21 cellular contexts compared by ENCODE assay signal in the genomic region with DNA sequence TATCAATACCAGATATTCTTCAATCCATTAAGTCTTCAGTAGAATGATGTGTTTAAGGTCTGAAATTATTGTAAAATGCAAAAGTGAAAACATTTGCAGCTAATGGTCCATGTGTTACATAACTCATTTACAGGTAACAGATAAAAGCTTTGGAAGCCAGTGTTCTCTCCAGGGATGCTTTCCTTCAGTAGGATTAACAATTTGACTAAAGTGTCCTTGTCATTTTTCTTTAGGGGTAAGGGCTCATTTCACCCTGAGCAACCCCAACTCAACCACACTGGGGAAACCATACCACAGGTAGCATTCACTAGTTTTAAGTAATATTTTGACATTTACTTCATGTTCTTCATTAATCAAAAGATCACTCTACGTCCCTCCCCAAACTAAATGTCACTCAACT. TPM values are rescaled to one million over a fixed set of nuclear protein-coding genes. Genes with fewer than 3 reads are reported as not detected.
DNase-seq lines count a peak whose midpoint lies in the region; ATAC-seq, FAIRE-seq and TF ChIP-seq lines count a peak whose summit lies in the region.
"Had no signal": no experiment of that assay in that cellular context is flagged by ENCODE, and none has a peak within 500 bp of the region (broad histone marks: within the 10 kb centered on the region; RNA-seq: fewer than 3 reads in every experiment).

No MANE protein-coding gene starts in this region.

- POLR2A ChIA-PET in CD8-positive, alpha-beta memory T cell (lab: Charles Lee), result interaction anchor here (0.9 kb wide), 1 partner anchor 10 kb away, joined by 5 read pairs; no protein-coding TSS in a partner anchor
- POLR2A ChIA-PET in WTC11 (lab: Charles Lee) (interaction anchor here (0.9 to 1.3 kb wide), 2 partner anchors 9 to 13 kb away, joined by 3 to 5 read pairs; a partner anchor contains a TSS), OCI-LY7 (lab: Charles Lee) (interaction anchor here (1.3 kb wide), 1 partner anchor 11 kb away, joined by 7 read pairs; no protein-coding TSS in a partner anchor)

- peaks cover 32% of the 10 kb centered on the region; the same call in 1 of the 2 replicates for H3K79me2 ChIP-seq in OCI-LY7 (ENCODE audit: insufficient read depth, low read depth, low read length)

- H3K27ac ChIP-seq in CD8-positive, alpha-beta memory T cell (ENCODE audit: low read depth, low read length), result no peak overlapping the region
- H3K27ac ChIP-seq in OCI-LY7 (ENCODE audit: low read depth, low read length, poor library complexity, severe bottlenecking) (no peak overlapping the region), foreskin keratinocyte (no peak overlapping the region)
- H3K27ac ChIP-seq: body of pancreas, SJCRH30, tibial nerve had no signal

- H4K20me1 ChIP-seq in OCI-LY7 (ENCODE audit: insufficient read depth, low read length), result peaks cover 32% of the 10 kb centered on the region

- peaks cover 12 to 61% (median 27%) of the 10 kb centered on the region in 3 donors for H3K36me3 Mint-ChIP-seq in CD8-positive, alpha-beta memory T cell
- H3K36me3 Mint-ChIP-seq in WTC11, result peaks cover 50% of the 10 kb centered on the region
- peaks cover 18% of the 10 kb centered on the region for H3K36me3 Mint-ChIP-seq in memory B cell

- DNase-seq in DMS 273 (lab: John Stamatoyannopoulos, UW; ENCODE audit: unreplicated experiment) (peak; percentile 34), DMS 273 treated with DMSO at 0.1 percent for 48 hours (lab: John Stamatoyannopoulos, UW) (no peak), WTC11 (ENCODE audit: low spot score) (no peak), memory B cell (ENCODE audit: low spot score in 2 of 2) (no peak), OCI-LY7 (ENCODE audit: low spot score) (no peak), GM19239 (ENCODE audit: insufficient read length, low spot score) (no peak), foreskin keratinocyte (no peak)
- no peak for DNase-seq in CD8-positive, alpha-beta memory T cell
- DNase-seq: activated naive CD4-positive, alpha-beta T cell; body of pancreas; DMS79; NCI-H1105; NCI-H2107; NCI-H524 treated with DMSO at 0.1 percent for 48 hours; SJCRH30; stimulated activated naive CD4-positive, alpha-beta T cell had no signal

- no peaks in the 10 kb centered on the region for H3K27me3 ChIP-seq in CD8-positive, alpha-beta memory T cell (ENCODE audit: insufficient read depth, low read length, poor library complexity, severe bottlenecking)
- no peaks in the 10 kb centered on the region for H3K27me3 ChIP-seq in foreskin keratinocyte
- H3K27me3 ChIP-seq: BLaER1 treated with 17β-estradiol and CSF1 and Interleukin-3, amounts not matched to agents 10 nM and 100 nM; body of pancreas; SJCRH30; tibial nerve had no signal

- H3K36me3 ChIP-seq in CD8-positive, alpha-beta memory T cell (ENCODE audit: insufficient read depth, low read length), result peaks cover 44% of the 10 kb centered on the region
- H3K36me3 ChIP-seq in OCI-LY7 (ENCODE audit: insufficient read depth, low read length), result peaks cover 65% of the 10 kb centered on the region

- peaks cover 13 to 33% (median 33%) of the 10 kb centered on the region in 3 donors for H3K4me1 Mint-ChIP-seq in CD8-positive, alpha-beta memory T cell
- H3K4me1 Mint-ChIP-seq in WTC11 (no peaks in the 10 kb centered on the region), memory B cell (peaks cover 9% of the 10 kb centered on the region)

- H3K9me3 Mint-ChIP-seq in CD8-positive, alpha-beta memory T cell, result no peaks in the 10 kb centered on the region
- H3K9me3 Mint-ChIP-seq in WTC11 (no peaks in the 10 kb centered on the region), memory B cell (no peaks in the 10 kb centered on the region)
- H3K9me3 Mint-ChIP-seq: T-helper 2 cell treated with Interferon-gamma antibody and Interleukin-4, amounts not matched to agents 5 μg/mL and 100 μg/mL, for 36 hours had no signal

- no peaks in the 10 kb centered on the region for H3K4me1 ChIP-seq in CD8-positive, alpha-beta memory T cell (ENCODE audit: insufficient read depth, low read length)
- H3K4me1 ChIP-seq in OCI-LY7 (ENCODE audit: insufficient read depth, low read length, poor library complexity, severe bottlenecking) (no peaks in the 10 kb centered on the region), foreskin keratinocyte (no peaks in the 10 kb centered on the region)
- H3K4me1 ChIP-seq: body of pancreas, SJCRH30 had no signal

- H3K27me3 Mint-ChIP-seq in CD8-positive, alpha-beta memory T cell, result no peaks in the 10 kb centered on the region
- H3K27me3 Mint-ChIP-seq in WTC11 (ENCODE audit: low read depth) (no peaks in the 10 kb centered on the region), memory B cell (no peaks in the 10 kb centered on the region)

- peak overlapping the region in 1 of 7 donors; percentile 3 for H3K4me3 Mint-ChIP-seq in CD8-positive, alpha-beta memory T cell
- H3K4me3 Mint-ChIP-seq in WTC11, result no peak overlapping the region
- no peak overlapping the region for H3K4me3 Mint-ChIP-seq in memory B cell
- H3K4me3 Mint-ChIP-seq: T-helper 2 cell treated with Interferon-gamma antibody and Interleukin-4, amounts not matched to agents 5 μg/mL and 100 μg/mL, for 36 hours had no signal

- H3K4me3 ChIP-seq in CD8-positive, alpha-beta memory T cell (ENCODE audit: low read length), result no peak overlapping the region
- H3K4me3 ChIP-seq in OCI-LY7 (ENCODE audit: low read depth, low read length, poor library complexity, severe bottlenecking), result no peak overlapping the region
- H3K4me3 ChIP-seq: BLaER1 treated with 17β-estradiol and CSF1 and Interleukin-3, amounts not matched to agents 10 nM and 100 nM; body of pancreas; SJCRH30; tibial nerve had no signal

- H2AFZ ChIP-seq in OCI-LY7 (ENCODE audit: low read length), result no peak overlapping the region

- ATAC-seq in WTC11, result no peak
- ATAC-seq in memory B cell (ENCODE audit: low read depth), result no peak
- ATAC-seq in foreskin keratinocyte, result no peak
- ATAC-seq: body of pancreas, esophagus mucosa had no signal

- intact Hi-C loops in OCI-LY7 (cut with micrococcal nuclease; ENCODE audit: unreplicated experiment), result no loop called here

- CTCF ChIA-PET in CD8-positive, alpha-beta memory T cell (lab: Charles Lee), result no interaction called here
- CTCF ChIA-PET in WTC11 (lab: Charles Lee) (no interaction called here), OCI-LY7 (lab: Charles Lee; ENCODE audit: unreplicated experiment) (no interaction called here)

- no peaks in the 10 kb centered on the region for H3K9me2 ChIP-seq in OCI-LY7 (ENCODE audit: insufficient read depth, low read length)

- BruUV-seq in OCI-LY7 (replicated peaks; lab: Mats Ljungman, UMichigan), result no TSS peak

- H3K27ac Mint-ChIP-seq in CD8-positive, alpha-beta memory T cell, result peak overlapping the region in 6 of 8 donors; percentile 1 to 71 (median 42)
- peak overlapping the region; percentile 86 for H3K27ac Mint-ChIP-seq in WTC11
- H3K27ac Mint-ChIP-seq in memory B cell, result peak overlapping the region; percentile 84

- H3K9me3 ChIP-seq in CD8-positive, alpha-beta memory T cell (ENCODE audit: low read length), result no peaks in the 10 kb centered on the region
- H3K9me3 ChIP-seq in OCI-LY7 (ENCODE audit: low read length), result no peaks in the 10 kb centered on the region
- H3K9me3 ChIP-seq: BLaER1 treated with 17β-estradiol and CSF1 and Interleukin-3, amounts not matched to agents 10 nM and 100 nM; body of pancreas; SJCRH30; tibial nerve had no signal

- H3K4me2 ChIP-seq in OCI-LY7 (ENCODE audit: low read length), result no peak overlapping the region
- H3K4me2 ChIP-seq: BLaER1 treated with 17β-estradiol and CSF1 and Interleukin-3, amounts not matched to agents 10 nM and 100 nM had no signal

- no peak for TF ChIP-seq CTCF in WTC11 (IDR thresholded peaks at IDR 0.05)
- no peak for TF ChIP-seq CTCF in OCI-LY7 (conservative IDR thresholded peaks at IDR 0.05; ENCODE audit: low read length)
- no peak for TF ChIP-seq CTCF in foreskin keratinocyte (conservative IDR thresholded peaks at IDR 0.05)

- FAIRE-seq in GM19239 (lab: Jason Lieb, UNC), result no peak
- FAIRE-seq: H54 had no signal

RNA-seq across cellular contexts. Expression of a gene that starts 12.9 kb away (rescaled TPM):
- 100 to 1,000 TPM; 870 to 904 TPM for total RNA-seq in CD8-positive, alpha-beta memory T cell
- 884 TPM for polyA plus RNA-seq in CD8-positive, alpha-beta memory T cell
- total RNA-seq in WTC11 (2021), result 634 to 723 TPM (median 640 TPM) in 3 replicates
- total RNA-seq in OCI-LY7 (2014; rRNA removed; shearing (Covaris generic)), result 592 and 700 TPM in 2 replicates
- total RNA-seq in OCI-LY7 (2022), result 768 and 787 TPM in 2 replicates
- total RNA-seq in foreskin keratinocyte, result 519 and 525 TPM in 2 replicates
- polyA plus RNA-seq in foreskin keratinocyte, result 334 and 399 TPM in 2 replicates

RNA-seq across cellular contexts. Expression of a gene that starts 13.5 kb away (rescaled TPM):
- total RNA-seq in CD8-positive, alpha-beta memory T cell, result 10 to 100 TPM; 29.0 to 29.3 TPM
- 5.9 TPM for polyA plus RNA-seq in CD8-positive, alpha-beta memory T cell
- total RNA-seq in WTC11 (2021) (23.9 to 26.7 TPM (median 25.8 TPM) in 3 replicates), OCI-LY7 (2022) (44.3 and 46.2 TPM in 2 replicates), foreskin keratinocyte (14.4 and 16.4 TPM in 2 replicates)
- 10.0 and 16.7 TPM in 2 replicates for total RNA-seq in OCI-LY7 (2014; rRNA removed; shearing (Covaris generic))
- polyA plus RNA-seq in foreskin keratinocyte, result 4.0 and 5.7 TPM in 2 replicates

RNA-seq across cellular contexts. Expression of a gene that starts 45.9 kb away (rescaled TPM):
- 1 to 10 TPM; 2.8 to 3.2 TPM for total RNA-seq in CD8-positive, alpha-beta memory T cell
- 2.0 TPM for polyA plus RNA-seq in CD8-positive, alpha-beta memory T cell
- total RNA-seq in WTC11 (2021) (3.9 to 5.7 TPM (median 5.4 TPM) in 3 replicates), OCI-LY7 (2022) (7.3 and 9.1 TPM in 2 replicates), foreskin keratinocyte (2.8 and 3.9 TPM in 2 replicates)
- total RNA-seq in OCI-LY7 (2014; rRNA removed; shearing (Covaris generic)), result 5.6 and 6.0 TPM in 2 replicates
- polyA plus RNA-seq in foreskin keratinocyte, result 0.26 and 0.77 TPM in 2 replicates
